ENCODE assay signal across 8 cellular contexts in the genomic region with DNA sequence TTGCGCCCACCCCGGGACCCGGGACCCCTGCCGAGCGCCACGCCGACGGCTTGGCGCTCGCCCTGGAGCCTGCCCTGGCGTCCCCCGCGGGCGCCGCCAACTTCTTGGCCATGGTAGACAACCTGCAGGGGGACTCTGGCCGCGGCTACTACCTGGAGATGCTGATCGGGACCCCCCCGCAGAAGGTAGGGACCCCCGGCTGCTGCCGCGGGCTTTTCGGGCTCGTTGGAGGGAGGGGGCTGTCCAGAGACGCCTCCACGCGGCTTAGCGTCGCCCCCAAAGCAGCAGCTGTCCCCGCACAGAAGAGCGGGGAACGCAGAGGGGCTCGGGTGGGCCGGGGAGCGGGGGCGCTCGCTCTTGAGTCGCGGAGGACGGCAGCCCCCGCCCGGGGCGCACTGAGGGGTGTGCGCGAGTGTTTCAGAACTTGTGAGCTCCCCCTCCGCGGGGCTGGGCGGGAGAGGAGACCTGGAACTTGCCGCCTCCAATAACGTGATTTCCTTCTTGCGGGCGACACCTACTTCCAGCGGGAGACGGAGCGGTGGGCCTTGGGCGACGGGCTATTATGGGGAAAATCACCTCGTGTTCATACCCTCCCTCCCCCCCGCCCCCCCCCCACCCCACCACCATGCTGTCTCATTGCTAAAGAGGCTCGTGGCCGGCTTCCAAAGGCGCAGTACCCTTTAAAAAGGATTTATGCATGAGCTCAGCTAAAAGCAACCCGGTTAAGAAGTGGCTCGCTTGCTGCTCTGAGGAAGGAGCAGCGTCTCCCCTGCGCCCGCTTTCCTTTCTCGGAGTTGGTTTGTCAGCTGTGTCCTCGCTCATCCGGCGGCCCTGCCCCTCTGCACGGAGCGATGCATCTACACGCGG. TPM values are rescaled to one million over a fixed set of nuclear protein-coding genes. Genes with fewer than 3 reads are reported as not detected.
DNase-seq lines count a peak whose midpoint lies in the region; ATAC-seq and FAIRE-seq lines count a peak whose summit lies in the region.

No MANE protein-coding gene starts in this region.

- no peak for FAIRE-seq in frontal cortex (lab: Jason Lieb, UNC)

- peak; percentile 32 for DNase-seq in COLO668 (lab: John Stamatoyannopoulos, UW; ENCODE audit: unreplicated experiment)
- peak; percentile 24 for DNase-seq in activated CD4-positive, alpha-beta memory T cell treated with anti-CD3 and anti-CD28 coated beads for 36 hours
- peak; percentile 43 to 54 for DNase-seq in frontal cortex (ENCODE audit: low spot score in 2 of 2)
- DNase-seq in natural killer cell treated with Interleukin-12 subunit alpha and Interleukin-12 subunit beta and Interleukin-15 and Interleukin-18, amount 100 ng/mL, for 72 hours (ENCODE audit: low spot score): no peak

- peaks cover 14 to 28% (median 16%) of the 10 kb centered on the region in 3 donors for H3K4me1 Mint-ChIP-seq in IgD-negative memory B cell
- peaks cover 7% of the 10 kb centered on the region for H3K4me1 Mint-ChIP-seq in activated CD4-positive, alpha-beta memory T cell treated with anti-CD3 and anti-CD28 coated beads for 36 hours (ENCODE audit: low read depth)
- H3K4me1 Mint-ChIP-seq in natural killer cell treated with Interleukin-12 subunit alpha and Interleukin-12 subunit beta and Interleukin-15 and Interleukin-18, amount 100 ng/mL, for 72 hours (ENCODE audit: low read depth in 2 of 2): peaks cover 6 to 9% of the 10 kb centered on the region in 2 donors

- peaks cover 2% of the 10 kb centered on the region for H3K27me3 Mint-ChIP-seq in IgD-negative memory B cell
- peaks cover 41% of the 10 kb centered on the region for H3K27me3 Mint-ChIP-seq in activated CD4-positive, alpha-beta memory T cell treated with anti-CD3 and anti-CD28 coated beads for 36 hours
- peaks cover 33 to 35% of the 10 kb centered on the region in 2 donors for H3K27me3 Mint-ChIP-seq in natural killer cell treated with Interleukin-12 subunit alpha and Interleukin-12 subunit beta and Interleukin-15 and Interleukin-18, amount 100 ng/mL, for 72 hours

- peak overlapping the region in 2 of 3 donors; percentile 59 to 74 for H3K27ac Mint-ChIP-seq in IgD-negative memory B cell
- no peak overlapping the region for H3K27ac Mint-ChIP-seq in activated CD4-positive, alpha-beta memory T cell treated with anti-CD3 and anti-CD28 coated beads for 36 hours
- no peak overlapping the region for H3K27ac Mint-ChIP-seq in natural killer cell treated with Interleukin-12 subunit alpha and Interleukin-12 subunit beta and Interleukin-15 and Interleukin-18, amount 100 ng/mL, for 72 hours

- H3K36me3 Mint-ChIP-seq in IgD-negative memory B cell: peaks cover 2% of the 10 kb centered on the region
- no peaks in the 10 kb centered on the region for H3K36me3 Mint-ChIP-seq in activated CD4-positive, alpha-beta memory T cell treated with anti-CD3 and anti-CD28 coated beads for 36 hours
- no peaks in the 10 kb centered on the region for H3K36me3 Mint-ChIP-seq in natural killer cell treated with Interleukin-12 subunit alpha and Interleukin-12 subunit beta and Interleukin-15 and Interleukin-18, amount 100 ng/mL, for 72 hours

- POLR2A ChIA-PET in activated CD4-positive, alpha-beta memory T cell treated with anti-CD3 and anti-CD28 coated beads for 36 hours (lab: Charles Lee): no interaction called here

- CTCF ChIA-PET in activated CD4-positive, alpha-beta memory T cell treated with anti-CD3 and anti-CD28 coated beads for 36 hours (lab: Charles Lee): interaction anchor here (0.6 kb wide), 1 partner anchor 152 kb away, joined by 3 read pairs; no protein-coding TSS in a partner anchor

- H3K4me3 Mint-ChIP-seq in IgD-negative memory B cell: peak overlapping the region; percentile 86 to 97 (median 94)
- peak overlapping the region; percentile 60 for H3K4me3 Mint-ChIP-seq in activated CD4-positive, alpha-beta memory T cell treated with anti-CD3 and anti-CD28 coated beads for 36 hours
- peak overlapping the region; percentile 78 for H3K4me3 Mint-ChIP-seq in natural killer cell treated with Interleukin-12 subunit alpha and Interleukin-12 subunit beta and Interleukin-15 and Interleukin-18, amount 100 ng/mL, for 72 hours

- no peaks in the 10 kb centered on the region for H3K9me3 Mint-ChIP-seq in IgD-negative memory B cell
- no peaks in the 10 kb centered on the region for H3K9me3 Mint-ChIP-seq in activated CD4-positive, alpha-beta memory T cell treated with anti-CD3 and anti-CD28 coated beads for 36 hours
- no peaks in the 10 kb centered on the region for H3K9me3 Mint-ChIP-seq in natural killer cell treated with Interleukin-12 subunit alpha and Interleukin-12 subunit beta and Interleukin-15 and Interleukin-18, amount 100 ng/mL, for 72 hours

- intact Hi-C loops in activated CD4-positive, alpha-beta memory T cell treated with anti-CD3 and anti-CD28 coated beads for 36 hours (cut with micrococcal nuclease): no loop called here

- ATAC-seq in natural killer cell treated with Interleukin-12 subunit alpha and Interleukin-12 subunit beta and Interleukin-15 and Interleukin-18, amount 100 ng/mL, for 72 hours: no peak
- ATAC-seq in GM21526 (IDR thresholded peaks at IDR 0.05; ENCODE audit: low FRiP score, unreplicated experiment) (no peak), GM19455 (IDR thresholded peaks at IDR 0.05; ENCODE audit: unreplicated experiment) (no peak), HG03460 (IDR thresholded peaks at IDR 0.05; ENCODE audit: unreplicated experiment) (no peak)

RNA-seq across cellular contexts. Expression of a gene that starts 0.7 kb away (rescaled TPM):
- polyA plus RNA-seq in IgD-negative memory B cell: 91.4 TPM
- total RNA-seq in activated CD4-positive, alpha-beta memory T cell treated with anti-CD3 and anti-CD28 coated beads for 36 hours: 1 to 10 TPM in 1 of 2 experiments, under 1 TPM in 1; 0.77 to 1.1 TPM
- 10.2 TPM for total RNA-seq in frontal cortex
- 1 to 10 TPM in 1 of 2 donors, under 1 TPM in 1; 0.21 to 2.6 TPM for total RNA-seq in natural killer cell treated with Interleukin-12 subunit alpha and Interleukin-12 subunit beta and Interleukin-15 and Interleukin-18, amount 100 ng/mL, for 72 hours

Comparison
In these comparisons a context has a peak if more than half of its experiments do, and no peak if none do; other contexts are left out.
1. H3K27ac Mint-ChIP-seq: peak in IgD-negative memory B cell (2 of 3); none in activated CD4-positive, alpha-beta memory T cell treated with anti-CD3 and anti-CD28 coated beads for 36 hours (single experiment) and natural killer cell treated with Interleukin-12 subunit alpha and Interleukin-12 subunit beta and Interleukin-15 and Interleukin-18, amount 100 ng/mL, for 72 hours (0 of 2).
2. Peak in every context shown above with its lines, with median percentiles within 50 percentile points of each other: H3K4me3 Mint-ChIP-seq.